8 cellular contexts compared by ENCODE assay signal in genomic region chr22:44351685-44352377, GRCh38. TPM values are rescaled to one million over a fixed set of nuclear protein-coding genes. Genes with fewer than 3 reads are reported as not detected.
DNase-seq lines count a peak whose midpoint lies in the region; ATAC-seq and TF ChIP-seq lines count a peak whose summit lies in the region.

No MANE protein-coding gene starts in this region.

- peak overlapping the region; percentile 16 for H2BK15ac ChIP-seq in neuronal stem cell (ENCODE audit: low read length)

- no peak overlapping the region for H2BK120ac ChIP-seq in neuronal stem cell (ENCODE audit: low read depth, low read length)

- H3K27ac Mint-ChIP-seq in brain = peak overlapping the region in 4 of 5 experiments; percentile 40 to 97 (median 90)

- no peak overlapping the region for H3K4me3 ChIP-seq in neuronal stem cell (ENCODE audit: low read length in 2 of 2)

- no peak overlapping the region for H3K14ac ChIP-seq in neuronal stem cell (ENCODE audit: low read length)

- peak overlapping the region; percentile 31 for H3K27ac ChIP-seq in neuronal stem cell (replicated peaks; ENCODE audit: low read length)

- no peak overlapping the region for H3K23ac ChIP-seq in neuronal stem cell (ENCODE audit: low read depth, low read length, poor library complexity)

- H3K9me3 Mint-ChIP-seq in brain = peaks cover 0 to 4% (median 0%) of the 10 kb centered on the region in 5 experiments

- H3K4me1 ChIP-seq in neuronal stem cell (ENCODE audit: control insufficient read depth in 2 of 2, insufficient read depth in 1 of 2, low read depth in 1 of 2, low read length in 2 of 2) = peaks cover 20 to 21% of the 10 kb centered on the region in 2 donors

- H3K27me3 ChIP-seq in neuronal stem cell (ENCODE audit: control insufficient read depth in 3 of 3, insufficient read depth in 3 of 3, low read depth in 1 of 3, low read length in 3 of 3) = peaks cover 0 to 10% (median 0%) of the 10 kb centered on the region in 3 experiments

- H3K4me2 ChIP-seq in neuronal stem cell (ENCODE audit: insufficient read depth, low read length, poor library complexity, severe bottlenecking) = no peak overlapping the region

- H2AFZ ChIP-seq in neuronal stem cell (ENCODE audit: low read length) = peak overlapping the region; percentile 46

- no peak overlapping the region for H4K8ac ChIP-seq in neuronal stem cell (ENCODE audit: low read depth, low read length)

- no peak overlapping the region for H4K91ac ChIP-seq in neuronal stem cell (ENCODE audit: low read depth, low read length, poor library complexity)

- ATAC-seq in HG03025 (IDR thresholded peaks at IDR 0.05; ENCODE audit: low FRiP score, unreplicated experiment) = no peak
- ATAC-seq in GM19452 (IDR thresholded peaks at IDR 0.05; ENCODE audit: unreplicated experiment) = no peak

- H3K4me3 Mint-ChIP-seq in brain = peak overlapping the region in 4 of 5 experiments; percentile 15 to 39 (median 37)

- no peaks in the 10 kb centered on the region for H3K36me3 ChIP-seq in neuronal stem cell (replicated peaks in 1 of 2; ENCODE audit: control insufficient read depth in 2 of 2, insufficient read depth in 2 of 2, low read length in 2 of 2)

- no peak overlapping the region for H3K9ac ChIP-seq in neuronal stem cell (ENCODE audit: low read depth, low read length, poor library complexity)

- H3K4ac ChIP-seq in neuronal stem cell (ENCODE audit: low read length) = peak overlapping the region; percentile 71

- WGBS in neuronal stem cell (ENCODE audit: extremely low coverage in 2 of 2, insufficient read length in 2 of 2, insufficient replicate concordance in 1 of 2), 2 donors = no CpG with 5 or more reads among the region's 11 CpGs

- peak overlapping the region; percentile 87 for H3K18ac ChIP-seq in neuronal stem cell (ENCODE audit: low read length)

- peak; percentile 95 for DNase-seq in EL
- peak; percentile 97 for DNase-seq in NCI-H2171 treated with DMSO at 0.1 percent for 48 hours (lab: John Stamatoyannopoulos, UW)
- no peak for DNase-seq in neuronal stem cell (ENCODE audit: low spot score)
- DNase-seq in NCI-H774 (lab: John Stamatoyannopoulos, UW) = no peak
- DNase-seq in NOMO-1 treated with dmso at 0.1 percent for 144 hours (lab: John Stamatoyannopoulos, UW; ENCODE audit: unreplicated experiment) = no peak

- H3K79me1 ChIP-seq in neuronal stem cell (ENCODE audit: low read depth, low read length) = no peaks in the 10 kb centered on the region

- H3K9me3 ChIP-seq in neuronal stem cell (replicated peaks in 1 of 2; ENCODE audit: control insufficient read depth in 2 of 2, insufficient read depth in 1 of 2, low read depth in 1 of 2, low read length in 2 of 2) = peaks cover 0 to 2% of the 10 kb centered on the region in 2 donors

- no peak for TF ChIP-seq CTCF in brain (conservative IDR thresholded peaks at IDR 0.05)

- no peak overlapping the region for H2BK5ac ChIP-seq in neuronal stem cell (ENCODE audit: low read length)

- no peak overlapping the region for H2BK12ac ChIP-seq in neuronal stem cell (ENCODE audit: low read length)

- H2AK5ac ChIP-seq in neuronal stem cell (ENCODE audit: low read depth, low read length) = peak overlapping the region; percentile 85

- H3K27me3 Mint-ChIP-seq in brain = peaks cover 9% of the 10 kb centered on the region

- no peaks in the 10 kb centered on the region for H3K36me3 Mint-ChIP-seq in brain

- H3K4me1 Mint-ChIP-seq in brain = peaks cover 83% of the 10 kb centered on the region

RNA-seq across cellular contexts. Expression of gene SHISAL1, which starts 39.1 kb away (rescaled TPM):
- polyA plus RNA-seq in brain (ENCODE audit: insufficient read depth, low read depth, low replicate concordance) = 22.9 TPM
- 3.6 TPM for polyA plus RNA-seq in neuronal stem cell (2013, experiment 1 of 2)
- 3.6 TPM for polyA plus RNA-seq in neuronal stem cell (2013, experiment 2 of 2)

Comparison
In these comparisons a context has a peak if more than half of its experiments do, and no peak if none do; other contexts are left out.
1. DNase-seq: peak in EL (single experiment) and NCI-H2171 treated with DMSO at 0.1 percent for 48 hours (single experiment); none in neuronal stem cell (single experiment), NCI-H774 (single experiment) and NOMO-1 treated with dmso at 0.1 percent for 144 hours (single experiment).